ENCODE assay signal across 1 cellular context in genomic region chr1:200379940-200380588, GRCh38.
TF ChIP-seq lines count a peak whose summit lies in the region.

No MANE protein-coding gene starts in this region.

TF ChIP-seq in GM23338, 12 proteins besides CTCF, POLR2A, EP300 and RAD21:
- TF ChIP-seq ZNF462 (CRISPR knock-in tag; IDR thresholded peaks at IDR 0.05) (no peak), CREB1 (CRISPR knock-in tag; IDR thresholded peaks at IDR 0.05; ENCODE audit: low read depth) (no peak), NANOG (IDR thresholded peaks at IDR 0.05; ENCODE audit: borderline replicate concordance) (no peak), ZNF114 (CRISPR knock-in tag; IDR thresholded peaks at IDR 0.05) (no peak)
